Comparison of ENCODE assay signal across 25 cellular contexts in the genomic region with DNA sequence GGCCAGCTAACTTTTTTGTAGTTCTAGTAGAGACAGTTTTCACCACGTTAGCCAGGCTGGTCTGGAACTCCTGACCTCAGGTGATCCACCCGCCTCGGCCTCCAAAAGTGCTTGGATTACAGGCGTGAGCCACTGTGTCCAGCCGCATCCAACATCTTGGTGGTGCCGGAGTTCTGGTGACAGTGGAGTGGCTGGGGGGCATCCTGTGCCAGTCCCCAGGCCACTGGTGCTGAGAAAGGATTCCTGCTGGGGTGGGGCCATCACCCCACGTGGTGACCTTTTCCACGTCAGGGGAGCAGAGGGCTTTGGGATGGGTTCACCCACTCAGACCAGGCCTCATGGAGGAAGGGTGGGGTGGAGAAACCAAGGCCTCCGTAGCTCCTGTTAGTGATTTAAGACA. TPM values are rescaled to one million over a fixed set of nuclear protein-coding genes. Genes with fewer than 3 reads are reported as not detected.
DNase-seq lines count a peak whose midpoint lies in the region; ATAC-seq and TF ChIP-seq lines count a peak whose summit lies in the region.
"Had no signal": no experiment of that assay in that cellular context is flagged by ENCODE, and none has a peak within 500 bp of the region (broad histone marks: within the 10 kb centered on the region; RNA-seq: fewer than 3 reads in every experiment).

No MANE protein-coding gene starts in this region.

- peak overlapping the region; percentile 15 to 97 (median 84) for H3K4me3 Mint-ChIP-seq in CD4-positive, CD25-positive, alpha-beta regulatory T cell
- H3K4me3 Mint-ChIP-seq in CD4-positive, alpha-beta memory T cell = peak overlapping the region in 6 of 8 donors; percentile 42 to 81 (median 59)
- peak overlapping the region; percentile 49 for H3K4me3 Mint-ChIP-seq in activated T-helper 2 cell treated with anti-CD3 and anti-CD28 coated beads, Interferon-gamma antibody, Interleukin-2, Interleukin-4, amounts not matched to agents 10 μg/mL and 5 μg/mL and 100 μg/mL, durations not matched to agents 14 hours and 24 hours and 36 hours (ENCODE audit: low read depth)
- H3K4me3 Mint-ChIP-seq in naive thymus-derived CD8-positive, alpha-beta T cell = peak overlapping the region; percentile 55 to 94 (median 64)
- H3K4me3 Mint-ChIP-seq: GM23338 had no signal

- POLR2A ChIA-PET in CD4-positive, alpha-beta memory T cell (lab: Charles Lee; ENCODE audit: partially characterized antibody) = no interaction called here
- POLR2A ChIA-PET in naive thymus-derived CD8-positive, alpha-beta T cell (lab: Charles Lee) = interaction anchor here (0.5 kb wide), 1 partner anchor 39 kb away, joined by 5 read pairs; no protein-coding TSS in a partner anchor
- POLR2A ChIA-PET in SK-N-SH (lab: Yijun Ruan, JAX) = no interaction called here

- H3K27me3 Mint-ChIP-seq in CD4-positive, CD25-positive, alpha-beta regulatory T cell = no peaks in the 10 kb centered on the region
- H3K27me3 Mint-ChIP-seq in CD4-positive, alpha-beta memory T cell = no peaks in the 10 kb centered on the region
- H3K27me3 Mint-ChIP-seq in activated T-helper 2 cell treated with anti-CD3 and anti-CD28 coated beads, Interferon-gamma antibody, Interleukin-2, Interleukin-4, amounts not matched to agents 10 μg/mL and 5 μg/mL and 100 μg/mL, durations not matched to agents 14 hours and 24 hours and 36 hours (ENCODE audit: low read depth) = no peaks in the 10 kb centered on the region
- H3K27me3 Mint-ChIP-seq in naive thymus-derived CD8-positive, alpha-beta T cell = no peaks in the 10 kb centered on the region

- peaks cover 7% of the 10 kb centered on the region for H3F3A ChIP-seq in SK-N-SH (replicated peaks; ENCODE audit: insufficient read depth)

- H3K4me1 Mint-ChIP-seq in CD4-positive, CD25-positive, alpha-beta regulatory T cell = peaks cover 5 to 34% (median 20%) of the 10 kb centered on the region in 4 donors
- H3K4me1 Mint-ChIP-seq in CD4-positive, alpha-beta memory T cell = peaks cover 21 to 37% (median 26%) of the 10 kb centered on the region in 4 donors
- peaks cover 30% of the 10 kb centered on the region for H3K4me1 Mint-ChIP-seq in activated T-helper 2 cell treated with anti-CD3 and anti-CD28 coated beads, Interferon-gamma antibody, Interleukin-2, Interleukin-4, amounts not matched to agents 10 μg/mL and 5 μg/mL and 100 μg/mL, durations not matched to agents 14 hours and 24 hours and 36 hours (ENCODE audit: low read depth)
- peaks cover 22 to 39% (median 31%) of the 10 kb centered on the region in 4 donors for H3K4me1 Mint-ChIP-seq in naive thymus-derived CD8-positive, alpha-beta T cell

- H3K27me3 ChIP-seq in CD4-positive, CD25-positive, alpha-beta regulatory T cell (ENCODE audit: control insufficient read depth, insufficient read depth, low read length) = no peaks in the 10 kb centered on the region
- no peaks in the 10 kb centered on the region for H3K27me3 ChIP-seq in CD4-positive, alpha-beta memory T cell (ENCODE audit: insufficient read depth, low read length)
- no peaks in the 10 kb centered on the region for H3K27me3 ChIP-seq in SK-N-SH (ENCODE audit: insufficient read depth)
- H3K27me3 ChIP-seq: esophagus muscularis mucosa, left lung, right lobe of liver, SJCRH30, stomach, upper lobe of right lung had no signal

- H3K4me2 ChIP-seq in SK-N-SH = no peak overlapping the region
- H3K4me2 ChIP-seq: GM23338 had no signal

- no peak overlapping the region for H3K4me3 ChIP-seq in CD4-positive, CD25-positive, alpha-beta regulatory T cell (ENCODE audit: low read depth, low read length)
- H3K4me3 ChIP-seq in CD4-positive, alpha-beta memory T cell (ENCODE audit: low read length in 2 of 2) = no peak overlapping the region
- no peak overlapping the region for H3K4me3 ChIP-seq in SK-N-SH (ENCODE audit: low read depth in 2 of 2, low read length in 1 of 2)
- H3K4me3 ChIP-seq: esophagus muscularis mucosa, GM23338, left lung, mucosa of descending colon, right lobe of liver, SJCRH30, stomach, upper lobe of right lung had no signal

- no peak for TF ChIP-seq EP300 in SK-N-SH (IDR thresholded peaks at IDR 0.05; ENCODE audit: borderline replicate concordance in 1 of 2, low read depth in 1 of 2, low read length in 1 of 2)

- H2AFZ ChIP-seq in SK-N-SH (ENCODE audit: low read depth) = no peak overlapping the region
- H2AFZ ChIP-seq: GM23338 had no signal

- no peaks in the 10 kb centered on the region for H3K36me3 ChIP-seq in CD4-positive, CD25-positive, alpha-beta regulatory T cell (ENCODE audit: control insufficient read depth, insufficient read depth, low read length)
- no peaks in the 10 kb centered on the region for H3K36me3 ChIP-seq in CD4-positive, alpha-beta memory T cell (ENCODE audit: insufficient read depth, low read length)
- no peaks in the 10 kb centered on the region for H3K36me3 ChIP-seq in SK-N-SH (replicated peaks in 1 of 2; ENCODE audit: control insufficient read depth in 1 of 2, insufficient read depth in 2 of 2, low read length in 1 of 2)
- H3K36me3 ChIP-seq: esophagus muscularis mucosa, left lung, right lobe of liver, SJCRH30, stomach, upper lobe of right lung had no signal

- TF ChIP-seq CTCF in SK-N-SH (IDR thresholded peaks at IDR 0.05) = no peak

- no peak for DNase-seq in CD4-positive, CD25-positive, alpha-beta regulatory T cell
- DNase-seq in CD4-positive, alpha-beta memory T cell = no peak
- no peak for DNase-seq in activated T-helper 2 cell treated with anti-CD3 and anti-CD28 coated beads, Interferon-gamma antibody, Interleukin-2, Interleukin-4, amounts not matched to agents 10 μg/mL and 5 μg/mL and 100 μg/mL, durations not matched to agents 14 hours and 24 hours and 36 hours (ENCODE audit: low spot score)
- DNase-seq in naive thymus-derived CD8-positive, alpha-beta T cell = no peak
- DNase-seq in SK-N-SH = no peak
- DNase-seq: activated CD4-positive, CD25-positive, alpha-beta regulatory T cell treated with anti-CD3 and anti-CD28 coated beads, Interleukin-2, amount 50 U/mL, for 72 hours; amniotic stem cell; effector CD8-positive, alpha-beta T cell; KBM-7; left lung; mucosa of descending colon; NCI-H187; right lobe of liver; SJCRH30; stomach; T1000; upper lobe of right lung had no signal

- CTCF ChIA-PET in CD4-positive, alpha-beta memory T cell (lab: Charles Lee; ENCODE audit: partially characterized antibody) = no interaction called here
- CTCF ChIA-PET in SK-N-SH (lab: Yijun Ruan, JAX) = interaction anchor here (1.1 kb wide), 1 partner anchor 15 kb away, joined by 3 read pairs; no protein-coding TSS in a partner anchor

- intact Hi-C loops in CD4-positive, alpha-beta memory T cell (cut with micrococcal nuclease) = no loop called here
- intact Hi-C loops in activated T-helper 2 cell treated with anti-CD3 and anti-CD28 coated beads, Interferon-gamma antibody, Interleukin-2, Interleukin-4, amounts not matched to agents 10 μg/mL and 5 μg/mL and 100 μg/mL, durations not matched to agents 14 hours and 24 hours and 36 hours (cut with micrococcal nuclease) = loop anchor here (5.0 kb wide), 3 partner anchors 42 to 252 kb away; partner anchors contain the start of gene SH2D3A

- ATAC-seq in CD4-positive, CD25-positive, alpha-beta regulatory T cell (ENCODE audit: low read depth in 2 of 2) = no peak
- no peak for ATAC-seq in naive thymus-derived CD8-positive, alpha-beta T cell
- ATAC-seq in GM18498 (IDR thresholded peaks at IDR 0.05; ENCODE audit: unreplicated experiment) (no peak), GM21381 (IDR thresholded peaks at IDR 0.05; ENCODE audit: unreplicated experiment) (no peak)
- ATAC-seq: GM23338, left lung, mucosa of descending colon, right lobe of liver, upper lobe of right lung had no signal

- no peak overlapping the region for H3K27ac ChIP-seq in CD4-positive, CD25-positive, alpha-beta regulatory T cell (ENCODE audit: insufficient read depth, low read length, poor library complexity, severe bottlenecking)
- H3K27ac ChIP-seq in CD4-positive, alpha-beta memory T cell (ENCODE audit: low read depth, low read length) = no peak overlapping the region
- H3K27ac ChIP-seq in SK-N-SH (ENCODE audit: low read depth in 2 of 2, low read length in 1 of 2) = no peak overlapping the region
- H3K27ac ChIP-seq: esophagus muscularis mucosa, left lung, right lobe of liver, SJCRH30, stomach, upper lobe of right lung had no signal

- H3K9me3 Mint-ChIP-seq in CD4-positive, CD25-positive, alpha-beta regulatory T cell = no peaks in the 10 kb centered on the region
- peaks cover 0 to 3% (median 0%) of the 10 kb centered on the region in 8 donors for H3K9me3 Mint-ChIP-seq in CD4-positive, alpha-beta memory T cell
- H3K9me3 Mint-ChIP-seq in activated T-helper 2 cell treated with anti-CD3 and anti-CD28 coated beads, Interferon-gamma antibody, Interleukin-2, Interleukin-4, amounts not matched to agents 10 μg/mL and 5 μg/mL and 100 μg/mL, durations not matched to agents 14 hours and 24 hours and 36 hours = no peaks in the 10 kb centered on the region
- H3K9me3 Mint-ChIP-seq in naive thymus-derived CD8-positive, alpha-beta T cell = no peaks in the 10 kb centered on the region

- H3K4me1 ChIP-seq in CD4-positive, CD25-positive, alpha-beta regulatory T cell (ENCODE audit: control insufficient read depth, insufficient read depth, low read length, poor library complexity, severe bottlenecking) = peaks cover 28% of the 10 kb centered on the region
- peaks cover 25% of the 10 kb centered on the region for H3K4me1 ChIP-seq in CD4-positive, alpha-beta memory T cell (ENCODE audit: insufficient read depth, low read length)
- H3K4me1 ChIP-seq in SK-N-SH (ENCODE audit: control insufficient read depth in 1 of 2, insufficient read depth in 2 of 2, low read depth in 1 of 2, low read length in 1 of 2) = peaks cover 6 to 8% of the 10 kb centered on the region in 2 experiments; a peak in 1 of 4 replicates
- H3K4me1 ChIP-seq: SJCRH30 had no signal

- no peak overlapping the region for H3K27ac Mint-ChIP-seq in CD4-positive, CD25-positive, alpha-beta regulatory T cell
- H3K27ac Mint-ChIP-seq in CD4-positive, alpha-beta memory T cell = peak overlapping the region in 1 of 7 donors; percentile 80
- no peak overlapping the region for H3K27ac Mint-ChIP-seq in activated T-helper 2 cell treated with anti-CD3 and anti-CD28 coated beads, Interferon-gamma antibody, Interleukin-2, Interleukin-4, amounts not matched to agents 10 μg/mL and 5 μg/mL and 100 μg/mL, durations not matched to agents 14 hours and 24 hours and 36 hours
- peak overlapping the region in 2 of 10 donors; percentile 75 to 77 for H3K27ac Mint-ChIP-seq in naive thymus-derived CD8-positive, alpha-beta T cell
- H3K27ac Mint-ChIP-seq: GM23338 had no signal

- H3K9me2 ChIP-seq in SK-N-SH = no peaks in the 10 kb centered on the region

- no peaks in the 10 kb centered on the region for H3K36me3 Mint-ChIP-seq in CD4-positive, CD25-positive, alpha-beta regulatory T cell
- H3K36me3 Mint-ChIP-seq in CD4-positive, alpha-beta memory T cell = no peaks in the 10 kb centered on the region
- H3K36me3 Mint-ChIP-seq in activated T-helper 2 cell treated with anti-CD3 and anti-CD28 coated beads, Interferon-gamma antibody, Interleukin-2, Interleukin-4, amounts not matched to agents 10 μg/mL and 5 μg/mL and 100 μg/mL, durations not matched to agents 14 hours and 24 hours and 36 hours (ENCODE audit: low read depth) = no peaks in the 10 kb centered on the region
- H3K36me3 Mint-ChIP-seq in naive thymus-derived CD8-positive, alpha-beta T cell = no peaks in the 10 kb centered on the region

- no peaks in the 10 kb centered on the region for H3K9me3 ChIP-seq in CD4-positive, CD25-positive, alpha-beta regulatory T cell (ENCODE audit: control insufficient read depth in 2 of 2, low read length in 2 of 2)
- no peaks in the 10 kb centered on the region for H3K9me3 ChIP-seq in CD4-positive, alpha-beta memory T cell (ENCODE audit: control insufficient read depth in 1 of 2, low read length in 2 of 2)
- H3K9me3 ChIP-seq in SK-N-SH = no peaks in the 10 kb centered on the region
- H3K9me3 ChIP-seq: esophagus muscularis mucosa, left lung, mucosa of descending colon, right lobe of liver, SJCRH30, stomach, upper lobe of right lung had no signal

- no peak for TF ChIP-seq RAD21 in SK-N-SH (IDR thresholded peaks at IDR 0.05; ENCODE audit: low read length)

- no peaks in the 10 kb centered on the region for H3K79me2 ChIP-seq in SK-N-SH (ENCODE audit: insufficient read depth)

- no peaks in the 10 kb centered on the region for H4K20me1 ChIP-seq in SK-N-SH (ENCODE audit: insufficient read depth)

- 89% methylated on average over 9 of the region's 9 CpGs for WGBS in SK-N-SH (ENCODE audit: low lambda C conversion rate)

- H3K9ac ChIP-seq in SK-N-SH = no peak overlapping the region

RNA-seq across cellular contexts. Expression of gene TUBB4A, which starts 12.8 kb away (rescaled TPM):
- total RNA-seq in CD4-positive, CD25-positive, alpha-beta regulatory T cell = 1.3 TPM
- 1 to 10 TPM in 1 of 4 donors, under 1 TPM in 1, not detected in 2; 0.36 to 1.0 TPM for polyA plus RNA-seq in CD4-positive, CD25-positive, alpha-beta regulatory T cell
- 1 to 10 TPM; 3.9 to 4.7 TPM for total RNA-seq in CD4-positive, alpha-beta memory T cell
- polyA plus RNA-seq in CD4-positive, alpha-beta memory T cell = 1 to 10 TPM; 1.5 to 1.9 TPM
- 7.9 and 11.3 TPM in 2 replicates for total RNA-seq in activated T-helper 2 cell treated with anti-CD3 and anti-CD28 coated beads, Interferon-gamma antibody, Interleukin-2, Interleukin-4, amounts not matched to agents 10 μg/mL and 5 μg/mL and 100 μg/mL, durations not matched to agents 14 hours and 24 hours and 36 hours
- 1 to 10 TPM; 7.6 to 8.8 TPM for total RNA-seq in naive thymus-derived CD8-positive, alpha-beta T cell
- polyA plus RNA-seq in naive thymus-derived CD8-positive, alpha-beta T cell = 1 to 10 TPM; 2.8 to 7.3 (median 5.2) TPM
- polyA plus RNA-seq in SK-N-SH (2012; rRNA removed) = 2.3 and 4.5 TPM in 2 replicates
- 2.3 and 3.9 TPM in 2 replicates for polyA plus RNA-seq in SK-N-SH (2012; cell fraction: cytosol; rRNA removed)
- polyA plus RNA-seq in SK-N-SH (2012; cell fraction: nucleus; rRNA removed) = 2.4 and 3.2 TPM in 2 replicates
- total RNA-seq: glomerular endothelial cell, osteocyte, SJCRH30 had no signal

RNA-seq across cellular contexts. Expression of gene TNFSF9, which starts 15.9 kb away (rescaled TPM):
- 4.5 TPM for total RNA-seq in CD4-positive, CD25-positive, alpha-beta regulatory T cell
- polyA plus RNA-seq in CD4-positive, CD25-positive, alpha-beta regulatory T cell = 1 to 10 TPM in 1 of 4 donors, under 1 TPM in 3; 0.38 to 2.6 (median 0.50) TPM
- total RNA-seq in CD4-positive, alpha-beta memory T cell = under 1 TPM; 0.64 to 0.99 TPM
- polyA plus RNA-seq in CD4-positive, alpha-beta memory T cell = 1 to 10 TPM in 1 of 2 donors, under 1 TPM in 1; 0.29 to 3.3 TPM
- total RNA-seq in activated T-helper 2 cell treated with anti-CD3 and anti-CD28 coated beads, Interferon-gamma antibody, Interleukin-2, Interleukin-4, amounts not matched to agents 10 μg/mL and 5 μg/mL and 100 μg/mL, durations not matched to agents 14 hours and 24 hours and 36 hours = 6.9 and 7.4 TPM in 2 replicates
- total RNA-seq in naive thymus-derived CD8-positive, alpha-beta T cell = 1 to 10 TPM in 1 of 2 experiments, under 1 TPM in 1; 0.30 to 1.0 TPM
- polyA plus RNA-seq in naive thymus-derived CD8-positive, alpha-beta T cell = under 1 TPM in 2 of 3 donors, not detected in 1; 0.25 to 0.54 TPM
- 9.9 and 10.7 TPM in 2 replicates for polyA plus RNA-seq in SK-N-SH (2012; rRNA removed)
- polyA plus RNA-seq in SK-N-SH (2012; cell fraction: cytosol; rRNA removed) = 7.1 and 7.4 TPM in 2 replicates
- 6.4 and 7.8 TPM in 2 replicates for polyA plus RNA-seq in SK-N-SH (2012; cell fraction: nucleus; rRNA removed)
- total RNA-seq: cardiac septum, SJCRH30, stomach had no signal

RNA-seq across cellular contexts. Expression of gene DENND1C, which starts 33.3 kb away (rescaled TPM):
- total RNA-seq in CD4-positive, CD25-positive, alpha-beta regulatory T cell = 125 TPM
- polyA plus RNA-seq in CD4-positive, CD25-positive, alpha-beta regulatory T cell = 10 to 100 TPM; 36.9 to 42.4 (median 41.4) TPM
- 100 to 1,000 TPM; 105 to 113 TPM for total RNA-seq in CD4-positive, alpha-beta memory T cell
- 10 to 100 TPM; 39.6 to 77.8 TPM for polyA plus RNA-seq in CD4-positive, alpha-beta memory T cell
- total RNA-seq in activated T-helper 2 cell treated with anti-CD3 and anti-CD28 coated beads, Interferon-gamma antibody, Interleukin-2, Interleukin-4, amounts not matched to agents 10 μg/mL and 5 μg/mL and 100 μg/mL, durations not matched to agents 14 hours and 24 hours and 36 hours = 64.3 and 70.0 TPM in 2 replicates
- 100 to 1,000 TPM; 105 to 110 TPM for total RNA-seq in naive thymus-derived CD8-positive, alpha-beta T cell
- polyA plus RNA-seq in naive thymus-derived CD8-positive, alpha-beta T cell = 100 to 1,000 TPM in 1 of 3 donors, 10 to 100 TPM in 2; 35.4 to 106 (median 67.7) TPM
- polyA plus RNA-seq in SK-N-SH (2012; rRNA removed) = 0.05 and 0.11 TPM in 2 replicates
- polyA plus RNA-seq in SK-N-SH (2012; cell fraction: cytosol; rRNA removed) = 0.03 and 0.04 TPM in 2 replicates
- 0.08 and 0.12 TPM in 2 replicates for polyA plus RNA-seq in SK-N-SH (2012; cell fraction: nucleus; rRNA removed)
- total RNA-seq: G401, glomerular endothelial cell, osteocyte, SJCRH30 had no signal

RNA-seq across cellular contexts. Expression of gene CRB3, which starts 50.9 kb away (rescaled TPM):
- 1.6 TPM for total RNA-seq in CD4-positive, CD25-positive, alpha-beta regulatory T cell
- 1 to 10 TPM; 2.6 to 5.8 (median 3.7) TPM for polyA plus RNA-seq in CD4-positive, CD25-positive, alpha-beta regulatory T cell
- total RNA-seq in CD4-positive, alpha-beta memory T cell = 1 to 10 TPM; 4.2 to 5.1 TPM
- polyA plus RNA-seq in CD4-positive, alpha-beta memory T cell = 10 to 100 TPM in 1 of 2 donors, 1 to 10 TPM in 1; 4.3 to 10.3 TPM
- total RNA-seq in activated T-helper 2 cell treated with anti-CD3 and anti-CD28 coated beads, Interferon-gamma antibody, Interleukin-2, Interleukin-4, amounts not matched to agents 10 μg/mL and 5 μg/mL and 100 μg/mL, durations not matched to agents 14 hours and 24 hours and 36 hours = 0.46 TPM in 1 of 2 replicates, not detected in the other
- 10 to 100 TPM in 1 of 2 experiments, 1 to 10 TPM in 1; 8.5 to 10.5 TPM for total RNA-seq in naive thymus-derived CD8-positive, alpha-beta T cell
- 1 to 10 TPM; 4.3 to 5.8 (median 5.7) TPM for polyA plus RNA-seq in naive thymus-derived CD8-positive, alpha-beta T cell
- not detected in 2 replicates for polyA plus RNA-seq in SK-N-SH (2012; rRNA removed)
- polyA plus RNA-seq in SK-N-SH (2012; cell fraction: cytosol; rRNA removed) = 0.01 TPM in 1 of 2 replicates, not detected in the other
- polyA plus RNA-seq in SK-N-SH (2012; cell fraction: nucleus; rRNA removed) = 0.06 TPM in 1 of 2 replicates, not detected in the other
- total RNA-seq: cardiac septum, G401, glomerular endothelial cell, osteocyte, SJCRH30 had no signal

RNA-seq across cellular contexts. Expression of gene SLC25A23, which starts 55.3 kb away (rescaled TPM):
- 10.9 TPM for total RNA-seq in CD4-positive, CD25-positive, alpha-beta regulatory T cell
- 10 to 100 TPM in 2 of 4 donors, 1 to 10 TPM in 2; 6.6 to 14.7 (median 11.1) TPM for polyA plus RNA-seq in CD4-positive, CD25-positive, alpha-beta regulatory T cell
- 10 to 100 TPM; 24.9 to 25.5 TPM for total RNA-seq in CD4-positive, alpha-beta memory T cell
- 10 to 100 TPM in 1 of 2 donors, 1 to 10 TPM in 1; 8.2 to 24.3 TPM for polyA plus RNA-seq in CD4-positive, alpha-beta memory T cell
- 20.1 and 27.3 TPM in 2 replicates for total RNA-seq in activated T-helper 2 cell treated with anti-CD3 and anti-CD28 coated beads, Interferon-gamma antibody, Interleukin-2, Interleukin-4, amounts not matched to agents 10 μg/mL and 5 μg/mL and 100 μg/mL, durations not matched to agents 14 hours and 24 hours and 36 hours
- total RNA-seq in naive thymus-derived CD8-positive, alpha-beta T cell = 10 to 100 TPM; 19.0 to 24.5 TPM
- 10 to 100 TPM; 14.6 to 29.6 (median 15.9) TPM for polyA plus RNA-seq in naive thymus-derived CD8-positive, alpha-beta T cell
- polyA plus RNA-seq in SK-N-SH (2012; rRNA removed) = 9.4 and 10.9 TPM in 2 replicates
- 6.3 and 9.1 TPM in 2 replicates for polyA plus RNA-seq in SK-N-SH (2012; cell fraction: cytosol; rRNA removed)
- polyA plus RNA-seq in SK-N-SH (2012; cell fraction: nucleus; rRNA removed) = 27.1 and 28.0 TPM in 2 replicates
